In the genomic region with DNA sequence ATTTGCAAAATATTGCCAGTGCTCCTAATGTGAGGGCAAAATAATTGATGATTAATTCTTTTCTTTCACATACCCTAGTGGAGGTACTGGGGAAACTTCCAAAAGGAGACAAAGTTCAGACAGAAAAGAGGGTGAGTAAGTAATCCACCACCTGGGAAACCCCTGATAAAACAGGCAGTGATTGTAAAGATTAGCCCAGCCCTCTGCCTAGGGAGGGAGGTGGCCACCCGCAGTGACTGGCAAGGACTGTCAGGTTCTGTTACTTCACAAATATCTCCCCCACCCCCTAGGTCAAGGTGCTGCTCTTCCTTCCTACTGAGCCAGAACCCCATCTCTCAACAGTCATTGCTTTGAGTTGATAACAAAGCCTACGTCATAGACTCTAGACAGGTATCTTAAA, we compare ENCODE assay signal across 23 cellular contexts.
"Had no signal": no experiment of that assay in that cellular context is flagged by ENCODE, and none has a peak within 500 bp of the region (broad histone marks: within the 10 kb centered on the region; RNA-seq: fewer than 3 reads in every experiment).

No MANE protein-coding gene starts in this region.

- ATAC-seq: body of pancreas; gastrocnemius medialis; left lobe of liver; lower lobe of right lung; psoas muscle; stimulated activated naive CD8-positive, alpha-beta T cell treated with anti-CD3 and anti-CD28 coated beads, Interleukin-15, Interleukin-2, amounts not matched to agents 100 U/mL and 50 U/mL, for 24 hours had no signal

- H3K4me1 Mint-ChIP-seq: activated naive CD4-positive, alpha-beta T cell treated with anti-CD3 and anti-CD28 coated beads, Interleukin-2, amount 50 U/mL, for 24 hours had no signal

- H3K27me3 Mint-ChIP-seq: activated naive CD4-positive, alpha-beta T cell treated with anti-CD3 and anti-CD28 coated beads, Interleukin-2, amount 50 U/mL, for 24 hours had no signal

- H3K4me3 Mint-ChIP-seq: activated naive CD4-positive, alpha-beta T cell treated with anti-CD3 and anti-CD28 coated beads, Interleukin-2, amount 50 U/mL, for 24 hours; dendritic cell treated with granulocyte-macrophage colony-stimulating factor and Interleukin-4, amounts not matched to agents 40 ng/mL and 50 ng/mL, for 4 days; nephron had no signal

- H3K9me3 Mint-ChIP-seq: activated naive CD4-positive, alpha-beta T cell treated with anti-CD3 and anti-CD28 coated beads, Interleukin-2, amount 50 U/mL, for 24 hours; dendritic cell treated with granulocyte-macrophage colony-stimulating factor and Interleukin-4, amounts not matched to agents 40 ng/mL and 50 ng/mL, for 4 days; nephron had no signal

- FAIRE-seq: kidney, pancreas had no signal

- H3K36me3 Mint-ChIP-seq: activated naive CD4-positive, alpha-beta T cell treated with anti-CD3 and anti-CD28 coated beads, Interleukin-2, amount 50 U/mL, for 24 hours had no signal

- H3K9me3 ChIP-seq: body of pancreas, gastrocnemius medialis, lower lobe of right lung, neutrophil, pancreas, psoas muscle, right atrium auricular region, upper lobe of left lung had no signal

- H3K36me3 ChIP-seq: gastrocnemius medialis, lower lobe of right lung, neutrophil, pancreas, right atrium auricular region, upper lobe of left lung had no signal

- H3K27ac ChIP-seq: body of pancreas, gastrocnemius medialis, lower lobe of right lung, neutrophil, pancreas, psoas muscle, right atrium auricular region, upper lobe of left lung had no signal

- H3K27me3 ChIP-seq: body of pancreas, gastrocnemius medialis, neutrophil, pancreas, right atrium auricular region, upper lobe of left lung had no signal

- DNase-seq: activated CD4-positive, alpha-beta T cell treated with anti-CD3 and anti-CD28 coated beads for 1 hour; activated CD4-positive, alpha-beta T cell treated with anti-CD3 and anti-CD28 coated beads, Interleukin-2, amount 50 U/mL, for 1 hour; activated gamma-delta T cell treated with Interleukin-2 at 50 U/mL for 16 hours; activated T-cell treated with anti-CD3 and anti-CD28 coated beads, Interleukin-2, amount 50 U/mL, for 1 hour; anterior cingulate cortex; body of pancreas; effector CD4-positive, alpha-beta T cell; gastrocnemius medialis; kidney; lower lobe of right lung; pancreas; psoas muscle; stimulated activated CD4-positive, alpha-beta T cell treated with anti-CD3 and anti-CD28 coated beads, Interleukin-12 subunit alpha, Interleukin-12 subunit beta, amount 100 ng/mL, for 4 hours; stimulated activated CD4-positive, alpha-beta T cell treated with anti-CD3 and anti-CD28 coated beads, Interleukin-4, amount 100 ng/mL, for 4 hours; stimulated activated naive CD8-positive, alpha-beta T cell treated with anti-CD3 and anti-CD28 coated beads, Interleukin-15, Interleukin-2, amounts not matched to agents 100 U/mL and 50 U/mL, for 24 hours; T-helper 9 cell; upper lobe of left lung had no signal

- H3K4me1 ChIP-seq: body of pancreas, lower lobe of right lung, pancreas, psoas muscle, right atrium auricular region, upper lobe of left lung had no signal

- H3K4me3 ChIP-seq: body of pancreas, gastrocnemius medialis, lower lobe of right lung, pancreas, psoas muscle, right atrium auricular region, upper lobe of left lung had no signal

- H3K27ac Mint-ChIP-seq: activated naive CD4-positive, alpha-beta T cell treated with anti-CD3 and anti-CD28 coated beads, Interleukin-2, amount 50 U/mL, for 24 hours; dendritic cell treated with granulocyte-macrophage colony-stimulating factor and Interleukin-4, amounts not matched to agents 40 ng/mL and 50 ng/mL, for 4 days; nephron had no signal
